ENCODE assay signal across 23 cellular contexts in genomic region chrX:133666256-133666655, GRCh38.
DNase-seq lines count a peak whose midpoint lies in the region; ATAC-seq, FAIRE-seq and TF ChIP-seq lines count a peak whose summit lies in the region.
"Had no signal": no experiment of that assay in that cellular context is flagged by ENCODE, and none has a peak within 500 bp of the region (broad histone marks: within the 10 kb centered on the region; RNA-seq: fewer than 3 reads in every experiment).

No MANE protein-coding gene starts in this region.

- no peak overlapping the region for H3K27ac ChIP-seq in astrocyte (ENCODE audit: low read depth, low read length)
- H3K27ac ChIP-seq in right cardiac atrium (ENCODE audit: low read length) = no peak overlapping the region
- H3K27ac ChIP-seq: 22Rv1; A549; BLaER1 treated with 17β-estradiol and CSF1 and Interleukin-3, amounts not matched to agents 10 nM and 100 nM; GM23248 had no signal

- H3K9ac ChIP-seq in astrocyte (ENCODE audit: low read length) = no peak overlapping the region
- H3K9ac ChIP-seq: BLaER1 treated with 17β-estradiol and CSF1 and Interleukin-3, amounts not matched to agents 10 nM and 100 nM; GM23248 had no signal

- no peaks in the 10 kb centered on the region for H3K36me3 Mint-ChIP-seq in astrocyte (ENCODE audit: low read depth, unreplicated experiment)
- H3K36me3 Mint-ChIP-seq: CD14-positive monocyte; CD8-positive, alpha-beta memory T cell had no signal

- H3K4me3 ChIP-seq in astrocyte (ENCODE audit: insufficient read depth, low read depth, low read length) (no peak overlapping the region), right cardiac atrium (ENCODE audit: low read length) (no peak overlapping the region)
- H3K4me3 ChIP-seq: A549; BLaER1 treated with 17β-estradiol and CSF1 and Interleukin-3, amounts not matched to agents 10 nM and 100 nM; GM23248 had no signal

- H4K20me1 ChIP-seq in astrocyte (ENCODE audit: insufficient read depth, low read length) = no peaks in the 10 kb centered on the region
- H4K20me1 ChIP-seq: BLaER1 treated with 17β-estradiol and CSF1 and Interleukin-3, amounts not matched to agents 10 nM and 100 nM had no signal

- no peaks in the 10 kb centered on the region for H3K9me3 ChIP-seq in astrocyte (ENCODE audit: insufficient read depth, low read depth, low read length)
- no peaks in the 10 kb centered on the region for H3K9me3 ChIP-seq in right cardiac atrium (ENCODE audit: control insufficient read depth, low read length)
- H3K9me3 ChIP-seq: A549; BE2C; BLaER1 treated with 17β-estradiol and CSF1 and Interleukin-3, amounts not matched to agents 10 nM and 100 nM had no signal

- H3K27ac Mint-ChIP-seq in astrocyte (ENCODE audit: unreplicated experiment) = no peak overlapping the region
- H3K27ac Mint-ChIP-seq: CD14-positive monocyte; CD4-positive, alpha-beta T cell; CD8-positive, alpha-beta memory T cell; H9 had no signal

- no peaks in the 10 kb centered on the region for H3K27me3 ChIP-seq in astrocyte (ENCODE audit: insufficient read depth, low read length)
- H3K27me3 ChIP-seq in right cardiac atrium (ENCODE audit: control insufficient read depth, insufficient read depth) = no peaks in the 10 kb centered on the region
- H3K27me3 ChIP-seq: BE2C had no signal

- no peaks in the 10 kb centered on the region for H3K4me1 Mint-ChIP-seq in astrocyte (ENCODE audit: low read depth, unreplicated experiment)
- H3K4me1 Mint-ChIP-seq: CD14-positive monocyte; CD8-positive, alpha-beta memory T cell had no signal

- intact Hi-C loops in right cardiac atrium (cut with DNase I) = loop anchor here in 1 of 4 donors (5.0 kb wide), 1 partner anchor 329 kb away; no protein-coding TSS in a partner anchor

- no peak overlapping the region for H3K4me3 Mint-ChIP-seq in astrocyte (ENCODE audit: unreplicated experiment)
- H3K4me3 Mint-ChIP-seq: CD14-positive monocyte; CD4-positive, alpha-beta T cell; CD8-positive, alpha-beta memory T cell; H9 had no signal

- H3K36me3 ChIP-seq in astrocyte (ENCODE audit: insufficient read depth, low read length) = no peaks in the 10 kb centered on the region
- H3K36me3 ChIP-seq: BE2C; BLaER1 treated with 17β-estradiol and CSF1 and Interleukin-3, amounts not matched to agents 10 nM and 100 nM had no signal

- no peak for ATAC-seq in GM21423 (IDR thresholded peaks at IDR 0.05; ENCODE audit: unreplicated experiment)
- ATAC-seq in right cardiac atrium = no peak
- ATAC-seq: A549, HCT116 had no signal

- peak; percentile 26 for FAIRE-seq in astrocyte (lab: Jason Lieb, UNC)
- FAIRE-seq: A549, D721Med, GM12892 had no signal

- TF ChIP-seq CTCF in astrocyte (IDR thresholded peaks at IDR 0.05; ENCODE audit: insufficient read depth, low read depth, low read length) = no peak

- no peaks in the 10 kb centered on the region for H3K4me1 ChIP-seq in astrocyte (ENCODE audit: insufficient read depth, low read length)
- no peaks in the 10 kb centered on the region for H3K4me1 ChIP-seq in right cardiac atrium (ENCODE audit: control insufficient read depth, insufficient read depth, low read length)
- H3K4me1 ChIP-seq: A549; BE2C; BLaER1 treated with 17β-estradiol and CSF1 and Interleukin-3, amounts not matched to agents 10 nM and 100 nM had no signal

- H3K9me3 Mint-ChIP-seq in astrocyte (ENCODE audit: unreplicated experiment) = no peaks in the 10 kb centered on the region
- H3K9me3 Mint-ChIP-seq: CD14-positive monocyte; CD4-positive, alpha-beta T cell; CD8-positive, alpha-beta memory T cell; H9 had no signal

- H2AFZ ChIP-seq in astrocyte (ENCODE audit: low read depth, low read length) = no peak overlapping the region
- H2AFZ ChIP-seq: GM23248 had no signal

- H3K27me3 Mint-ChIP-seq in astrocyte (ENCODE audit: low read depth, unreplicated experiment) = no peaks in the 10 kb centered on the region
- H3K27me3 Mint-ChIP-seq: CD4-positive, alpha-beta T cell had no signal

- H3K79me2 ChIP-seq in astrocyte (ENCODE audit: insufficient read depth, low read length) = no peaks in the 10 kb centered on the region

- H3K4me2 ChIP-seq in astrocyte (ENCODE audit: low read length) = no peak overlapping the region
- H3K4me2 ChIP-seq: A549; BLaER1 treated with 17β-estradiol and CSF1 and Interleukin-3, amounts not matched to agents 10 nM and 100 nM had no signal

- peak; percentile 18 for DNase-seq in DMS 273 (lab: John Stamatoyannopoulos, UW; ENCODE audit: unreplicated experiment)
- DNase-seq in DMS 273 treated with DMSO at 0.1 percent for 48 hours (lab: John Stamatoyannopoulos, UW) = no peak
- DNase-seq in astrocyte (ENCODE audit: low read depth) = no peak
- DNase-seq in myocyte (ENCODE audit: low read depth) = peak; percentile 7
- DNase-seq in stromal cell of bone marrow (ENCODE audit: low read depth) = peak; percentile 5
- no peak for DNase-seq in right cardiac atrium
- DNase-seq: ACHN; AML-193; BE2C; CD4-positive, alpha-beta T cell; CD8-positive, alpha-beta memory T cell; DMS153; DND-41; GM23248; H9 had no signal

Comparison
In these comparisons a context has a peak if more than half of its experiments do, and no peak if none do; other contexts are left out.
1. DNase-seq: peak in DMS 273 (single experiment), myocyte (single experiment) and stromal cell of bone marrow (single experiment); none in DMS 273 treated with DMSO at 0.1 percent for 48 hours (single experiment), astrocyte (single experiment) and right cardiac atrium (0 of 3).